22 cellular contexts compared by ENCODE assay signal in genomic region chr4:32986236-32986635, GRCh38.
"Had no signal": no experiment of that assay in that cellular context is flagged by ENCODE, and none has a peak within 500 bp of the region (broad histone marks: within the 10 kb centered on the region; RNA-seq: fewer than 3 reads in every experiment).

No MANE protein-coding gene starts in this region.

- H3K4me3 Mint-ChIP-seq: activated CD4-positive, alpha-beta memory T cell treated with anti-CD3 and anti-CD28 coated beads for 36 hours; activated CD4-positive, alpha-beta T cell treated with anti-CD3 and anti-CD28 coated beads, Interleukin-2, amount 10 ng/mL, durations not matched to agents 7 days and 5 days; activated naive CD4-positive, alpha-beta T cell treated with anti-CD3 and anti-CD28 coated beads for 36 hours; activated naive CD8-positive, alpha-beta T cell; activated T-cell treated with anti-CD3 and anti-CD28 coated beads, Interleukin-2, amount 50 U/mL, for 4 hours; T-cell had no signal

- ATAC-seq: activated T-cell treated with anti-CD3 and anti-CD28 coated beads, Interleukin-2, amount 50 U/mL, for 4 hours; T-cell had no signal

- H3K27me3 ChIP-seq: breast epithelium had no signal

- H3K9me3 Mint-ChIP-seq: activated T-cell treated with anti-CD3 and anti-CD28 coated beads, Interleukin-2, amount 50 U/mL, for 4 hours had no signal

- H3K4me3 ChIP-seq: breast epithelium, SK-N-MC had no signal

- H3K27ac ChIP-seq: breast epithelium, SK-N-MC, VCaP had no signal

- H3K9me3 ChIP-seq: breast epithelium had no signal

- H3K27me3 Mint-ChIP-seq: activated CD4-positive, alpha-beta memory T cell treated with anti-CD3 and anti-CD28 coated beads for 36 hours; activated CD4-positive, alpha-beta T cell treated with anti-CD3 and anti-CD28 coated beads, Interleukin-2, amount 10 ng/mL, durations not matched to agents 7 days and 5 days; activated naive CD8-positive, alpha-beta T cell; T-cell had no signal

- H3K36me3 Mint-ChIP-seq: activated CD4-positive, alpha-beta memory T cell treated with anti-CD3 and anti-CD28 coated beads for 36 hours; activated naive CD8-positive, alpha-beta T cell; T-cell had no signal

- DNase-seq: activated CD4-positive, alpha-beta memory T cell treated with anti-CD3 and anti-CD28 coated beads for 36 hours; activated CD4-positive, alpha-beta T cell treated with anti-CD3 and anti-CD28 coated beads, Interleukin-2, amount 10 ng/mL, durations not matched to agents 7 days and 5 days; activated CD4-positive, CD25-positive, alpha-beta regulatory T cell; activated CD8-positive, alpha-beta memory T cell treated with anti-CD3 and anti-CD28 coated beads for 24 hours; activated gamma-delta T cell; activated naive CD4-positive, alpha-beta T cell treated with anti-CD3 and anti-CD28 coated beads for 36 hours; activated T-cell treated with anti-CD3 and anti-CD28 coated beads, Interleukin-2, amount 50 U/mL, for 4 hours; anterior cingulate cortex; caudate nucleus; MM.1S; NCI-H1105 treated with DMSO at 0.1 percent for 48 hours; NCI-H1436 treated with DMSO at 0.1 percent for 48 hours; NCI-H187; NCI-H2081; NCI-H510A treated with DMSO at 0.1 percent for 48 hours; T-cell; T-helper 2 cell; T1000 had no signal

- H3K36me3 ChIP-seq: breast epithelium had no signal

- H3K4me1 Mint-ChIP-seq: activated CD4-positive, alpha-beta T cell treated with anti-CD3 and anti-CD28 coated beads, Interleukin-2, amount 10 ng/mL, durations not matched to agents 7 days and 5 days; T-cell had no signal

- H3K27ac Mint-ChIP-seq: activated CD4-positive, alpha-beta memory T cell treated with anti-CD3 and anti-CD28 coated beads for 36 hours; activated CD4-positive, alpha-beta T cell treated with anti-CD3 and anti-CD28 coated beads, Interleukin-2, amount 10 ng/mL, durations not matched to agents 7 days and 5 days; activated naive CD4-positive, alpha-beta T cell treated with anti-CD3 and anti-CD28 coated beads for 36 hours; activated naive CD8-positive, alpha-beta T cell; T-cell had no signal

- H3K4me1 ChIP-seq: breast epithelium had no signal
